ENCODE assay signal across 12 cellular contexts in genomic region chr20:1870792-1871550, GRCh38. TPM values are rescaled to one million over a fixed set of nuclear protein-coding genes. Genes with fewer than 3 reads are reported as not detected.
DNase-seq lines count a peak whose midpoint lies in the region; ATAC-seq, FAIRE-seq and TF ChIP-seq lines count a peak whose summit lies in the region.
"Had no signal": no experiment of that assay in that cellular context is flagged by ENCODE, and none has a peak within 500 bp of the region (broad histone marks: within the 10 kb centered on the region; RNA-seq: fewer than 3 reads in every experiment).

No MANE protein-coding gene starts in this region.

- H2AFZ ChIP-seq in OCI-LY7 (ENCODE audit: low read length), result no peak overlapping the region

- H3K27me3 Mint-ChIP-seq in HFFc6 (ENCODE audit: insufficient read depth), result peaks cover 9% of the 10 kb centered on the region

- no peaks in the 10 kb centered on the region; the same call in 1 of the 2 replicates for H4K20me1 ChIP-seq in OCI-LY7 (ENCODE audit: insufficient read depth, low read length)

- H3K4me1 Mint-ChIP-seq in HFFc6 (ENCODE audit: low read depth), result peaks cover 6% of the 10 kb centered on the region
- H3K4me1 Mint-ChIP-seq: immature natural killer cell had no signal

- WGBS in pancreas, 2 donors, result 18 to 23% methylated on average over 17 of the region's 17 CpGs
- no CpG with 5 or more reads among the region's 17 CpGs for WGBS in mesendoderm (ENCODE audit: extremely low coverage, insufficient coverage, low lambda C conversion rate)

- H3K9me2 ChIP-seq in OCI-LY7 (ENCODE audit: insufficient read depth, low read length), result no peaks in the 10 kb centered on the region

- no peaks in the 10 kb centered on the region for H3K79me2 ChIP-seq in OCI-LY7 (ENCODE audit: insufficient read depth, low read depth, low read length)
- H3K79me2 ChIP-seq in mesendoderm (ENCODE audit: control insufficient read depth, insufficient read depth, low read length), result no peaks in the 10 kb centered on the region

- H2BK120ac ChIP-seq in mesendoderm (ENCODE audit: low read depth, low read length), result no peak overlapping the region

- H3K27me3 ChIP-seq in pancreas, result no peaks in the 10 kb centered on the region
- no peaks in the 10 kb centered on the region for H3K27me3 ChIP-seq in mesendoderm (ENCODE audit: insufficient read depth, low read length, poor library complexity)

- H3K27ac Mint-ChIP-seq in HFFc6, result no peak overlapping the region
- H3K27ac Mint-ChIP-seq: activated CD4-positive, alpha-beta memory T cell treated with anti-CD3 and anti-CD28 coated beads for 36 hours; immature natural killer cell had no signal

- no peak overlapping the region for H4K5ac ChIP-seq in mesendoderm (ENCODE audit: low read length)

- BruUV-seq in OCI-LY7 (replicated peaks; lab: Mats Ljungman, UMichigan), result no TSS peak

- no peak overlapping the region for H2BK15ac ChIP-seq in mesendoderm (replicated peaks; ENCODE audit: low read depth)

- no peak overlapping the region for H3K9ac ChIP-seq in mesendoderm (ENCODE audit: low read length)

- H3K23ac ChIP-seq in mesendoderm (ENCODE audit: low read length), result no peak overlapping the region

- H3K4me2 ChIP-seq in OCI-LY7 (ENCODE audit: low read length) (peak overlapping the region; percentile 53), mesendoderm (ENCODE audit: low read length) (no peak overlapping the region)

- H3K9me3 ChIP-seq in OCI-LY7 (ENCODE audit: low read length) (no peaks in the 10 kb centered on the region), pancreas (no peaks in the 10 kb centered on the region)

- CTCF ChIA-PET in OCI-LY7 (lab: Charles Lee; ENCODE audit: unreplicated experiment), result interaction anchor here (0.5 kb wide), 1 partner anchor 692 kb away, joined by 3 read pairs; no protein-coding TSS in a partner anchor

- no peak overlapping the region for H2AK5ac ChIP-seq in mesendoderm (ENCODE audit: low read length)

- no peak overlapping the region for H3K4ac ChIP-seq in mesendoderm (ENCODE audit: low read depth, low read length)

- H4K8ac ChIP-seq in mesendoderm (ENCODE audit: low read depth, low read length), result no peak overlapping the region

- POLR2A ChIA-PET in OCI-LY7 (lab: Charles Lee), result no interaction called here

- peak; percentile 63 for ATAC-seq in GM19351 (IDR thresholded peaks at IDR 0.05; ENCODE audit: unreplicated experiment)
- ATAC-seq in HG02981 (IDR thresholded peaks at IDR 0.05; ENCODE audit: unreplicated experiment), result peak; percentile 50
- ATAC-seq in pancreas, result peak in 3 of 4 donors; percentile 9 to 40 (median 11)

- DNase-seq in OCI-LY7 (ENCODE audit: low spot score) (peak; percentile 72), pancreas (no peak), mesendoderm (no peak), HFFc6 (no peak), NCI-H1048 (lab: John Stamatoyannopoulos, UW) (no peak), NCI-H526 (lab: John Stamatoyannopoulos, UW) (no peak)
- DNase-seq: immature natural killer cell; occipital lobe; stimulated activated CD4-positive, alpha-beta T cell treated with anti-CD3 and anti-CD28 coated beads, Interleukin-4, amount 100 ng/mL, for 4 hours had no signal

- no peak overlapping the region for H3K56ac ChIP-seq in mesendoderm (ENCODE audit: low read length)

- TF ChIP-seq CTCF in OCI-LY7 (conservative IDR thresholded peaks at IDR 0.05; ENCODE audit: low read length) (no peak), pancreas (IDR thresholded peaks at IDR 0.05) (no peak), HFFc6 (IDR thresholded peaks at IDR 0.05) (no peak)

- intact Hi-C loops in OCI-LY7 (cut with micrococcal nuclease; ENCODE audit: unreplicated experiment), result loop anchor here (5.0 kb wide), 1 partner anchor 69 kb away; no protein-coding TSS in a partner anchor
- intact Hi-C loops in pancreas (cut with DNase I), result no loop called here

- H3K36me3 ChIP-seq in OCI-LY7 (ENCODE audit: insufficient read depth, low read length) (no peaks in the 10 kb centered on the region), pancreas (no peaks in the 10 kb centered on the region), mesendoderm (ENCODE audit: control insufficient read depth, insufficient read depth, low read length) (no peaks in the 10 kb centered on the region)

- H3K4me3 ChIP-seq in OCI-LY7 (ENCODE audit: low read depth, low read length, poor library complexity, severe bottlenecking), result peak overlapping the region; percentile 15
- H3K4me3 ChIP-seq in pancreas, result no peak overlapping the region
- H3K4me3 ChIP-seq in mesendoderm (ENCODE audit: low read length), result no peak overlapping the region

- no peak for FAIRE-seq in pancreas (lab: Jason Lieb, UNC)

- no peaks in the 10 kb centered on the region for H3K9me3 Mint-ChIP-seq in HFFc6
- H3K9me3 Mint-ChIP-seq: activated CD4-positive, alpha-beta memory T cell treated with anti-CD3 and anti-CD28 coated beads for 36 hours; immature natural killer cell had no signal

- H3K36me3 Mint-ChIP-seq in HFFc6 (ENCODE audit: low read depth), result no peaks in the 10 kb centered on the region
- H3K36me3 Mint-ChIP-seq: activated CD4-positive, alpha-beta memory T cell treated with anti-CD3 and anti-CD28 coated beads for 36 hours; immature natural killer cell had no signal

- H3K18ac ChIP-seq in mesendoderm (ENCODE audit: low read length), result no peak overlapping the region

- no peak overlapping the region for H3K27ac ChIP-seq in OCI-LY7 (ENCODE audit: low read depth, low read length, poor library complexity, severe bottlenecking)
- H3K27ac ChIP-seq in pancreas, result no peak overlapping the region
- H3K27ac ChIP-seq in mesendoderm (ENCODE audit: low read depth, low read length), result no peak overlapping the region

- no peak overlapping the region for H2BK5ac ChIP-seq in mesendoderm (ENCODE audit: low read length)

- H3K4me1 ChIP-seq in OCI-LY7 (ENCODE audit: insufficient read depth, low read length, poor library complexity, severe bottlenecking) (peaks cover 18% of the 10 kb centered on the region), pancreas (no peaks in the 10 kb centered on the region), mesendoderm (ENCODE audit: control insufficient read depth, low read depth, low read length) (no peaks in the 10 kb centered on the region)

- H3K4me3 Mint-ChIP-seq in HFFc6, result no peak overlapping the region
- H3K4me3 Mint-ChIP-seq: activated CD4-positive, alpha-beta memory T cell treated with anti-CD3 and anti-CD28 coated beads for 36 hours; immature natural killer cell had no signal

- no peaks in the 10 kb centered on the region for H3K79me1 ChIP-seq in mesendoderm (ENCODE audit: low read length)

RNA-seq across cellular contexts. Expression of gene SIRPA, which starts 24.2 kb away (rescaled TPM):
- total RNA-seq in OCI-LY7 (2014; rRNA removed; shearing (Covaris generic)), result not detected in 2 replicates
- total RNA-seq in OCI-LY7 (2022) (not detected in 2 replicates), pancreas (10 to 100 TPM in 2 of 6 donors, 1 to 10 TPM in 4; 7.2 to 25.8 (median 8.5) TPM)
- polyA plus RNA-seq in pancreas, result 10 to 100 TPM in 1 of 2 donors, 1 to 10 TPM in 1; 8.6 to 13.1 TPM
- 3.3 TPM for polyA plus RNA-seq in mesendoderm (2013, experiment 1 of 2)
- polyA plus RNA-seq in mesendoderm (2013, experiment 2 of 2), result 3.5 TPM
- 10 to 100 TPM; 44.0 to 66.2 (median 47.5) TPM for total RNA-seq in HFFc6 (2021; fragmentation: NEBNext Ultra II Directional; extraction: Animal tissue kit (Norgen Biotek cat#: 25700))
- total RNA-seq: activated CD4-positive, alpha-beta memory T cell treated with anti-CD3 and anti-CD28 coated beads for 36 hours had no signal

Comparison
In these comparisons a context has a peak if more than half of its experiments do, and no peak if none do; other contexts are left out.
1. ATAC-seq: peak in every context shown above with its lines; median percentile 63 in GM19351; 50 in HG02981; 11 in pancreas.
2. RNA of gene SIRPA, which starts 24.2 kb away (total RNA-seq): 44.0 to 66.2 TPM in HFFc6 and 7.2 to 25.8 TPM in pancreas; not detected in OCI-LY7; every median in the first group is over 4 times any median in the second.